Comparison of ENCODE assay signal across 17 cellular contexts in genomic region chr13:27226991-27227390, GRCh38. TPM values are rescaled to one million over a fixed set of nuclear protein-coding genes. Genes with fewer than 3 reads are reported as not detected.
DNase-seq lines count a peak whose midpoint lies in the region; ATAC-seq and TF ChIP-seq lines count a peak whose summit lies in the region.
"Had no signal": no experiment of that assay in that cellular context is flagged by ENCODE, and none has a peak within 500 bp of the region (broad histone marks: within the 10 kb centered on the region; RNA-seq: fewer than 3 reads in every experiment).

No MANE protein-coding gene starts in this region.

- ATAC-seq in activated CD8-positive, alpha-beta T cell treated with anti-CD3 and anti-CD28 coated beads for 36 hours: peak; percentile 56
- peak; percentile 81 to 84 for ATAC-seq in stimulated activated naive B cell treated with anti-CD40 and anti-IgM and Interleukin-4, amounts not matched to agents 10 μg/mL and 1 μg/mL and 100 μg/mL, for 72 hours (replicated peaks)
- no peak for ATAC-seq in GM18909 (IDR thresholded peaks at IDR 0.05; ENCODE audit: poor library complexity, unreplicated experiment)
- no peak for ATAC-seq in GM18517 (IDR thresholded peaks at IDR 0.05; ENCODE audit: unreplicated experiment)
- ATAC-seq in GM21367 (IDR thresholded peaks at IDR 0.05; ENCODE audit: unreplicated experiment): no peak
- ATAC-seq: PC-3 had no signal

- H3K9me3 Mint-ChIP-seq in activated CD8-positive, alpha-beta T cell treated with anti-CD3 and anti-CD28 coated beads for 36 hours: peaks cover 13% of the 10 kb centered on the region
- peaks cover 4 to 10% of the 10 kb centered on the region in 2 donors for H3K9me3 Mint-ChIP-seq in stimulated activated naive B cell treated with anti-CD40 and anti-IgM and Interleukin-4, amounts not matched to agents 10 μg/mL and 1 μg/mL and 100 μg/mL, for 72 hours

- peaks cover 13% of the 10 kb centered on the region for H3K4me1 Mint-ChIP-seq in activated CD8-positive, alpha-beta T cell treated with anti-CD3 and anti-CD28 coated beads for 36 hours (ENCODE audit: low read depth)
- H3K4me1 Mint-ChIP-seq in stimulated activated naive B cell treated with anti-CD40 and anti-IgM and Interleukin-4, amounts not matched to agents 10 μg/mL and 1 μg/mL and 100 μg/mL, for 72 hours: peaks cover 27 to 54% of the 10 kb centered on the region in 2 donors

- POLR2A ChIA-PET in activated CD8-positive, alpha-beta T cell treated with anti-CD3 and anti-CD28 coated beads for 36 hours (lab: Charles Lee): interaction anchor here (1.0 to 1.7 kb wide), 2 partner anchors 11 to 67 kb away, joined by 3 to 5 read pairs; no protein-coding TSS in a partner anchor

- H3K27me3 Mint-ChIP-seq in activated CD8-positive, alpha-beta T cell treated with anti-CD3 and anti-CD28 coated beads for 36 hours: peaks cover 4% of the 10 kb centered on the region
- no peaks in the 10 kb centered on the region for H3K27me3 Mint-ChIP-seq in stimulated activated naive B cell treated with anti-CD40 and anti-IgM and Interleukin-4, amounts not matched to agents 10 μg/mL and 1 μg/mL and 100 μg/mL, for 72 hours

- intact Hi-C loops in activated CD8-positive, alpha-beta T cell treated with anti-CD3 and anti-CD28 coated beads for 36 hours (cut with micrococcal nuclease): no loop called here

- peaks cover 2% of the 10 kb centered on the region for H3K36me3 Mint-ChIP-seq in activated CD8-positive, alpha-beta T cell treated with anti-CD3 and anti-CD28 coated beads for 36 hours (ENCODE audit: low read depth)
- H3K36me3 Mint-ChIP-seq in stimulated activated naive B cell treated with anti-CD40 and anti-IgM and Interleukin-4, amounts not matched to agents 10 μg/mL and 1 μg/mL and 100 μg/mL, for 72 hours: peaks cover 6 to 8% of the 10 kb centered on the region in 2 donors

- CTCF ChIA-PET in activated CD8-positive, alpha-beta T cell treated with anti-CD3 and anti-CD28 coated beads for 36 hours (lab: Charles Lee): no interaction called here

- no peak overlapping the region for H3K4me3 ChIP-seq in GM12865 (ENCODE audit: low read depth, low read length)
- H3K4me3 ChIP-seq in Jurkat, Clone E6-1 (ENCODE audit: low read length): no peak overlapping the region
- H3K4me3 ChIP-seq: SJSA1 had no signal

- no peak for TF ChIP-seq CTCF in GM12865 (IDR thresholded peaks at IDR 0.05; ENCODE audit: insufficient read depth, low read depth, low read length, missing control alignments)
- no peak for TF ChIP-seq CTCF in activated CD8-positive, alpha-beta T cell treated with anti-CD3 and anti-CD28 coated beads for 36 hours (IDR thresholded peaks at IDR 0.05)

- DNase-seq in GM12865 (ENCODE audit: low read depth): peak; percentile 28
- peak; percentile 45 for DNase-seq in Jurkat, Clone E6-1 (ENCODE audit: low read depth, low spot score)
- DNase-seq in activated CD8-positive, alpha-beta T cell treated with anti-CD3 and anti-CD28 coated beads for 36 hours: no peak
- DNase-seq in stimulated activated naive B cell treated with anti-CD40 and anti-IgM and Interleukin-4, amounts not matched to agents 10 μg/mL and 1 μg/mL and 100 μg/mL, for 72 hours: no peak
- DNase-seq: BE2C, DMS 273 treated with DMSO at 0.1 percent for 48 hours, GF-D8, KBM-7, NCI-H1436, NCI-H2029, NCI-H748 treated with DMSO at 0.1 percent for 48 hours, PC-3, SW 1271 had no signal

- H3K4me3 Mint-ChIP-seq in activated CD8-positive, alpha-beta T cell treated with anti-CD3 and anti-CD28 coated beads for 36 hours: no peak overlapping the region
- peak overlapping the region; percentile 68 to 70 for H3K4me3 Mint-ChIP-seq in stimulated activated naive B cell treated with anti-CD40 and anti-IgM and Interleukin-4, amounts not matched to agents 10 μg/mL and 1 μg/mL and 100 μg/mL, for 72 hours

- H3K27ac Mint-ChIP-seq in activated CD8-positive, alpha-beta T cell treated with anti-CD3 and anti-CD28 coated beads for 36 hours: no peak overlapping the region
- H3K27ac Mint-ChIP-seq in stimulated activated naive B cell treated with anti-CD40 and anti-IgM and Interleukin-4, amounts not matched to agents 10 μg/mL and 1 μg/mL and 100 μg/mL, for 72 hours: peak overlapping the region; percentile 15

RNA-seq across cellular contexts. Expression of gene RPL21, which starts 24.4 kb away (rescaled TPM):
- polyA plus RNA-seq in Jurkat, Clone E6-1 (2012; ENCODE audit: insufficient read depth, insufficient read length): 1,676 TPM
- 1,000 to 10,000 TPM; 1,401 to 1,445 TPM for total RNA-seq in activated CD8-positive, alpha-beta T cell treated with anti-CD3 and anti-CD28 coated beads for 36 hours

RNA-seq across cellular contexts. Expression of gene RASL11A, which starts 43.6 kb away (rescaled TPM):
- polyA plus RNA-seq in Jurkat, Clone E6-1 (2012; ENCODE audit: insufficient read depth, insufficient read length): 6.9 TPM
- total RNA-seq in activated CD8-positive, alpha-beta T cell treated with anti-CD3 and anti-CD28 coated beads for 36 hours: 1 to 10 TPM; 2.7 to 3.1 TPM

RNA-seq across cellular contexts. Expression of gene USP12, which starts 55.4 kb away (rescaled TPM):
- 14.1 TPM for polyA plus RNA-seq in Jurkat, Clone E6-1 (2012; ENCODE audit: insufficient read depth, insufficient read length)
- total RNA-seq in activated CD8-positive, alpha-beta T cell treated with anti-CD3 and anti-CD28 coated beads for 36 hours: 10 to 100 TPM; 35.7 to 40.1 TPM

Comparison
In these comparisons a context has a peak if more than half of its experiments do, and no peak if none do; other contexts are left out.
1. DNase-seq: peak in GM12865 (single experiment) and Jurkat, Clone E6-1 (single experiment); none in activated CD8-positive, alpha-beta T cell treated with anti-CD3 and anti-CD28 coated beads for 36 hours (single experiment) and stimulated activated naive B cell treated with anti-CD40 and anti-IgM and Interleukin-4, amounts not matched to agents 10 μg/mL and 1 μg/mL and 100 μg/mL, for 72 hours (single experiment).
2. ATAC-seq: peak in activated CD8-positive, alpha-beta T cell treated with anti-CD3 and anti-CD28 coated beads for 36 hours (single experiment) and stimulated activated naive B cell treated with anti-CD40 and anti-IgM and Interleukin-4, amounts not matched to agents 10 μg/mL and 1 μg/mL and 100 μg/mL, for 72 hours (2 of 2); none in GM18909 (single experiment), GM18517 (single experiment) and GM21367 (single experiment).